Comparison of ENCODE assay signal across 3 cellular contexts in genomic region chr15:62715946-62716345, GRCh38.
TF ChIP-seq lines count a peak whose summit lies in the region.

No MANE protein-coding gene starts in this region.

TF ChIP-seq in HepG2, 621 proteins besides CTCF, POLR2A, EP300 and RAD21 (continues in another document):
- TF ChIP-seq DBP (CRISPR knock-in tag; IDR thresholded peaks at IDR 0.05; ENCODE audit: not compliant biosample characterization) (no peak), ZNF83 (CRISPR knock-in tag; IDR thresholded peaks at IDR 0.05; ENCODE audit: borderline replicate concordance) (no peak), ZHX2 (IDR thresholded peaks at IDR 0.05; ENCODE audit: low read depth) (no peak), ZHX2 (CRISPR knock-in tag; IDR thresholded peaks at IDR 0.05; ENCODE audit: borderline replicate concordance) (no peak), ZNF460 (CRISPR knock-in tag; IDR thresholded peaks at IDR 0.05; ENCODE audit: borderline replicate concordance) (no peak), MAFF (IDR thresholded peaks at IDR 0.05; ENCODE audit: low read depth, low read length) (peak; percentile 49), SCMH1 (CRISPR knock-in tag; IDR thresholded peaks at IDR 0.05; ENCODE audit: borderline replicate concordance) (no peak), CBFB (CRISPR knock-in tag; IDR thresholded peaks at IDR 0.05) (no peak), TIGD3 (CRISPR knock-in tag; IDR thresholded peaks at IDR 0.05; ENCODE audit: borderline replicate concordance) (no peak)

TF ChIP-seq in A549, 52 proteins besides CTCF, POLR2A, EP300 and RAD21 (continued from another document):
- TF ChIP-seq ZSCAN20 (CRISPR knock-in tag; IDR thresholded peaks at IDR 0.05), result no peak
- no peak for TF ChIP-seq HDAC2 (IDR thresholded peaks at IDR 0.05)
- TF ChIP-seq JUNB (IDR thresholded peaks at IDR 0.05), result no peak
- TF ChIP-seq FOSL2 (IDR thresholded peaks at IDR 0.05), result no peak
- no peak for TF ChIP-seq FOSL2 (CRISPR knock-in tag; IDR thresholded peaks at IDR 0.05)

TF ChIP-seq in IMR-90, 13 proteins besides CTCF, POLR2A, EP300 and RAD21 (continued from another document):
- TF ChIP-seq RCOR1 (IDR thresholded peaks at IDR 0.05; ENCODE audit: insufficient replicate concordance, low read length) (no peak), CEBPB (IDR thresholded peaks at IDR 0.05; ENCODE audit: low read depth, low read length) (no peak)
